ENCODE assay signal across 21 cellular contexts in the genomic region with DNA sequence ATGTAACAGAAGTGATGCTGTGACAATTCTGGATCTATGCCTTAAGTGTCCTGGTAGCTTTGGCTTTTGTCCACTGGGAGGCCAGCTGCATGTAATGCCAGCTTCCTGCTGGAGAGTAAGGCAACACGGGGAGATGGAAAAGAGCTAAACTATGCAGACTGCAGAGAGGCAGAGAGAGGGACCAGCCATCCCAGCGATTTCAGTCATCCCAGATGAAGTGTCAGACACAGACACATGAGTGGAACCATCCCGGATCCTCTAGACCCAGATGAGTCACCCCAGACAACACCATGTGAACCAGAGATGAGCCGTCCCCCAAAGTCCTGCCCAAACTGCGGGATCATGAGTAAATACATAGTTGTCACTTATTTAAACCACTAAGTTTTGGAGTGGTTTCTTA. TPM values are rescaled to one million over a fixed set of nuclear protein-coding genes. Genes with fewer than 3 reads are reported as not detected.
DNase-seq lines count a peak whose midpoint lies in the region; ATAC-seq and TF ChIP-seq lines count a peak whose summit lies in the region.
"Had no signal": no experiment of that assay in that cellular context is flagged by ENCODE, and none has a peak within 500 bp of the region (broad histone marks: within the 10 kb centered on the region; RNA-seq: fewer than 3 reads in every experiment).

No MANE protein-coding gene starts in this region.

- H3K4me3 ChIP-seq in OCI-LY7 (ENCODE audit: low read depth, low read length, poor library complexity, severe bottlenecking), result no peak overlapping the region
- H3K4me3 ChIP-seq in fibroblast of lung (replicated peaks in 1 of 4; ENCODE audit: control extremely low read depth in 1 of 4, insufficient read depth in 1 of 4, low read depth in 3 of 4, low read length in 4 of 4), result no peak overlapping the region
- H3K4me3 ChIP-seq: GM12878, upper lobe of left lung had no signal

- ATAC-seq in left ventricle myocardium superior (peak; percentile 44), Right ventricle myocardium inferior (no peak)
- ATAC-seq: activated naive CD4-positive, alpha-beta T cell treated with anti-CD3 and anti-CD28 coated beads, Interleukin-2, amount 50 U/mL, for 72 hours; esophagus mucosa; GM12878; natural killer cell had no signal

- POLR2A ChIA-PET in OCI-LY7 (lab: Charles Lee), result no interaction called here

- no peak for TF ChIP-seq CTCF in OCI-LY7 (conservative IDR thresholded peaks at IDR 0.05; ENCODE audit: low read length)
- TF ChIP-seq CTCF in fibroblast of lung (conservative IDR thresholded peaks at IDR 0.05 in 1 of 2, IDR thresholded peaks at IDR 0.05 in 1 of 2; ENCODE audit: low read depth in 1 of 2, low read length in 2 of 2), result no peak

- H3K4me1 ChIP-seq in OCI-LY7 (ENCODE audit: insufficient read depth, low read length, poor library complexity, severe bottlenecking) (peaks cover 36% of the 10 kb centered on the region), fibroblast of lung (ENCODE audit: control insufficient read depth, extremely low read depth, insufficient read depth, low read length) (no peaks in the 10 kb centered on the region)
- H3K4me1 ChIP-seq: upper lobe of left lung had no signal

- H3K9me3 ChIP-seq in OCI-LY7 (ENCODE audit: low read length) (peaks cover 20% of the 10 kb centered on the region; the same call in 1 of the 2 replicates), fibroblast of lung (ENCODE audit: control insufficient read depth, insufficient read depth, low read depth, low read length) (no peaks in the 10 kb centered on the region)

- CTCF ChIA-PET in OCI-LY7 (lab: Charles Lee; ENCODE audit: unreplicated experiment), result no interaction called here

- H3K4me2 ChIP-seq in OCI-LY7 (ENCODE audit: low read length) (peak overlapping the region; percentile 26; the same call in 1 of the 2 replicates), fibroblast of lung (ENCODE audit: extremely low read depth, insufficient read depth, low read length) (no peak overlapping the region)

- DNase-seq in left ventricle myocardium superior (no peak), Right ventricle myocardium inferior (ENCODE audit: missing footprints) (no peak), OCI-LY7 (ENCODE audit: low spot score) (no peak), fibroblast of lung (ENCODE audit: low read depth in 2 of 2) (peak; percentile 18 to 64), T1000 (lab: John Stamatoyannopoulos, UW) (no peak), T-helper 2 cell (no peak), NCI-H1048 (lab: John Stamatoyannopoulos, UW) (no peak)
- no peak for DNase-seq in activated CD4-positive, CD25-positive, alpha-beta regulatory T cell treated with anti-CD3 and anti-CD28 coated beads, Interleukin-2, amount 50 U/mL, for 72 hours
- DNase-seq: activated CD4-positive, alpha-beta T cell treated with anti-CD3 and anti-CD28 coated beads for 48 hours; effector CD8-positive, alpha-beta T cell; KBM-7; natural killer cell; NCI-H1694; right cardiac atrium; SHP77; stimulated activated CD8-positive, alpha-beta memory T cell treated with anti-CD3 and anti-CD28 coated beads, Interleukin-4, amount 100 ng/mL, for 48 hours; upper lobe of left lung had no signal

- H3K36me3 ChIP-seq in OCI-LY7 (ENCODE audit: insufficient read depth, low read length) (peaks cover 18% of the 10 kb centered on the region), fibroblast of lung (ENCODE audit: control insufficient read depth, insufficient read depth, low read length) (no peaks in the 10 kb centered on the region)
- H3K36me3 ChIP-seq: upper lobe of left lung had no signal

- intact Hi-C loops in left ventricle myocardium superior (cut with micrococcal nuclease), result no loop called here
- intact Hi-C loops in Right ventricle myocardium inferior (cut with DNase I), result no loop called here
- intact Hi-C loops in OCI-LY7 (cut with micrococcal nuclease; ENCODE audit: unreplicated experiment), result loop anchor here (10.0 kb wide), 2 partner anchors 391 to 599 kb away; partner anchors contain the start of gene MID1IP1

- H3K27me3 ChIP-seq in fibroblast of lung (ENCODE audit: control insufficient read depth, insufficient read depth, low read length), result no peaks in the 10 kb centered on the region
- H3K27me3 ChIP-seq: upper lobe of left lung had no signal

- no peaks in the 10 kb centered on the region for H3K9me2 ChIP-seq in OCI-LY7 (ENCODE audit: insufficient read depth, low read length)

- H4K20me1 ChIP-seq in OCI-LY7 (ENCODE audit: insufficient read depth, low read length) (no peaks in the 10 kb centered on the region), fibroblast of lung (ENCODE audit: control insufficient read depth, extremely low read depth, insufficient read depth, low read length) (no peaks in the 10 kb centered on the region)

- BruUV-seq in OCI-LY7 (replicated peaks; lab: Mats Ljungman, UMichigan), result no TSS peak

- H2AFZ ChIP-seq in OCI-LY7 (ENCODE audit: low read length) (peak overlapping the region; percentile 51; the same call in 1 of the 2 replicates), fibroblast of lung (ENCODE audit: low read length) (no peak overlapping the region)

- no peak overlapping the region for H3K9ac ChIP-seq in fibroblast of lung (ENCODE audit: insufficient read depth, low read length)

- H3K27ac ChIP-seq in OCI-LY7 (ENCODE audit: low read depth, low read length, poor library complexity, severe bottlenecking) (peak overlapping the region; percentile 99), fibroblast of lung (ENCODE audit: insufficient read depth, low read length) (no peak overlapping the region)
- H3K27ac ChIP-seq: upper lobe of left lung had no signal

- H3K79me2 ChIP-seq in OCI-LY7 (ENCODE audit: insufficient read depth, low read depth, low read length) (no peaks in the 10 kb centered on the region), fibroblast of lung (ENCODE audit: control insufficient read depth, insufficient read depth, low read length) (no peaks in the 10 kb centered on the region)

RNA-seq across cellular contexts. Expression of gene SRPX, which starts 14.6 kb away (rescaled TPM):
- 45.2 TPM for total RNA-seq in left ventricle myocardium superior
- 63.8 TPM for total RNA-seq in Right ventricle myocardium inferior
- total RNA-seq in OCI-LY7 (2014; rRNA removed; shearing (Covaris generic)), result not detected in 2 replicates
- not detected in 2 replicates for total RNA-seq in OCI-LY7 (2022)
- total RNA-seq in fibroblast of lung, result 84.9 and 91.2 TPM in 2 replicates
- 141 and 180 TPM in 2 replicates for polyA plus RNA-seq in fibroblast of lung
- polyA plus RNA-seq in fibroblast of lung (2012), result 80.7 and 102 TPM in 2 replicates
- 49.7 and 59.9 TPM in 2 replicates for polyA minus RNA-seq in fibroblast of lung (ENCODE audit: low replicate concordance)
- total RNA-seq: activated naive CD4-positive, alpha-beta T cell treated with anti-CD3 and anti-CD28 coated beads, Interleukin-2, amount 50 U/mL, for 72 hours had no signal
- polyA plus RNA-seq: CD14-positive monocyte had no signal

Comparison
In these comparisons a context has a peak if more than half of its experiments do, and no peak if none do; other contexts are left out.
1. DNase-seq: peak in fibroblast of lung (2 of 2); none in left ventricle myocardium superior (single experiment), Right ventricle myocardium inferior (single experiment), OCI-LY7 (single experiment), activated CD4-positive, CD25-positive, alpha-beta regulatory T cell treated with anti-CD3 and anti-CD28 coated beads, Interleukin-2, amount 50 U/mL, for 72 hours (single experiment), T1000 (single experiment), T-helper 2 cell (0 of 5) and NCI-H1048 (single experiment).
2. RNA of gene SRPX, which starts 14.6 kb away (total RNA-seq): 84.9 to 91.2 TPM in fibroblast of lung, 63.8 TPM in Right ventricle myocardium inferior (single experiment) and 45.2 TPM in left ventricle myocardium superior (single experiment); not detected in OCI-LY7; every median in the first group is over 10 times any median in the second.